ENCODE assay signal across 10 cellular contexts in genomic region chrX:154603438-154604430, GRCh38. TPM values are rescaled to one million over a fixed set of nuclear protein-coding genes. Genes with fewer than 3 reads are reported as not detected.
DNase-seq lines count a peak whose midpoint lies in the region; ATAC-seq, FAIRE-seq and TF ChIP-seq lines count a peak whose summit lies in the region.
"Had no signal": no experiment of that assay in that cellular context is flagged by ENCODE, and none has a peak within 500 bp of the region (broad histone marks: within the 10 kb centered on the region; RNA-seq: fewer than 3 reads in every experiment).

No MANE protein-coding gene starts in this region.

- H3K4me1 ChIP-seq in A549: peaks cover 17% of the 10 kb centered on the region
- no peaks in the 10 kb centered on the region for H3K4me1 ChIP-seq in fibroblast of lung (ENCODE audit: control insufficient read depth, extremely low read depth, insufficient read depth, low read length)

- WGBS in A549 (ENCODE audit: missing lambda C conversion rate): 73% methylated on average over 10 of the region's 13 CpGs

- H3K36me3 ChIP-seq in fibroblast of lung (ENCODE audit: control insufficient read depth, insufficient read depth, low read length): no peaks in the 10 kb centered on the region

- CTCF ChIA-PET in A549 (lab: Yijun Ruan, JAX): interaction anchor here (1.9 kb wide), 1 partner anchor 145 kb away, joined by 4 read pairs; no protein-coding TSS in a partner anchor

- POLR2A ChIA-PET in A549 (lab: Yijun Ruan, JAX): no interaction called here

- no peak overlapping the region for H3K9ac ChIP-seq in fibroblast of lung (ENCODE audit: insufficient read depth, low read length)

- no peaks in the 10 kb centered on the region for H3K79me2 ChIP-seq in fibroblast of lung (ENCODE audit: control insufficient read depth, insufficient read depth, low read length)

- H4K20me1 ChIP-seq in fibroblast of lung (ENCODE audit: control insufficient read depth, extremely low read depth, insufficient read depth, low read length): no peaks in the 10 kb centered on the region

- no peak overlapping the region for H2AFZ ChIP-seq in fibroblast of lung (ENCODE audit: low read length)

- peak; percentile 59 for FAIRE-seq in A549 (lab: Jason Lieb, UNC)

- H3K9me3 ChIP-seq in A549: no peaks in the 10 kb centered on the region
- H3K9me3 ChIP-seq in fibroblast of lung (ENCODE audit: control insufficient read depth, insufficient read depth, low read depth, low read length): no peaks in the 10 kb centered on the region

- TF ChIP-seq POLR2A in A549 (IDR thresholded peaks at IDR 0.05; ENCODE audit: low read length): no peak

- peak overlapping the region; percentile 49 for H3K4me2 ChIP-seq in A549
- no peak overlapping the region for H3K4me2 ChIP-seq in fibroblast of lung (ENCODE audit: extremely low read depth, insufficient read depth, low read length)

- ATAC-seq in A549 (peak; percentile 80 to 85), GM21619 (IDR thresholded peaks at IDR 0.05; ENCODE audit: unreplicated experiment) (no peak)

- no peaks in the 10 kb centered on the region for H3K27me3 ChIP-seq in fibroblast of lung (ENCODE audit: control insufficient read depth, insufficient read depth, low read length)

- no peak for TF ChIP-seq EP300 in A549 (IDR thresholded peaks at IDR 0.05)

- no peak for TF ChIP-seq CTCF in A549 (IDR thresholded peaks at IDR 0.05)
- no peak for TF ChIP-seq CTCF in fibroblast of lung (conservative IDR thresholded peaks at IDR 0.05 in 1 of 2, IDR thresholded peaks at IDR 0.05 in 1 of 2; ENCODE audit: low read depth in 1 of 2, low read length in 2 of 2)

- no peak for TF ChIP-seq RAD21 in A549 (conservative IDR thresholded peaks at IDR 0.05 in 1 of 2, IDR thresholded peaks at IDR 0.05 in 1 of 2)

- H3K4me3 ChIP-seq in A549 (no peak overlapping the region), fibroblast of lung (replicated peaks in 1 of 4; ENCODE audit: control extremely low read depth in 1 of 4, insufficient read depth in 1 of 4, low read depth in 3 of 4, low read length in 4 of 4) (no peak overlapping the region)

- H3K27ac ChIP-seq in A549 (peak overlapping the region in 1 of 2 experiments; percentile 70; a peak in 3 of 6 replicates), fibroblast of lung (ENCODE audit: insufficient read depth, low read length) (no peak overlapping the region)

- DNase-seq in A549 (ENCODE audit: low read depth in 1 of 2, low spot score in 1 of 2) (peak; percentile 36 to 48), M059J (ENCODE audit: low read depth) (peak; percentile 96), fibroblast of lung (ENCODE audit: low read depth in 2 of 2) (peak; percentile 64 to 81), activated gamma-delta T cell treated with Interleukin-2 at 50 U/mL for 16 hours (no peak), NCI-H2227 (lab: John Stamatoyannopoulos, UW; ENCODE audit: unreplicated experiment) (no peak)
- DNase-seq: anterior cingulate cortex; CD4-positive, alpha-beta T cell; T1000 had no signal

TF ChIP-seq in A549, 52 proteins besides CTCF, POLR2A, EP300 and RAD21:
- peak; percentile 46; the same call in 1 of the 2 replicates for TF ChIP-seq FOSL2 (IDR thresholded peaks at IDR 0.05)
- peak; percentile 49 for TF ChIP-seq FOSL2 (CRISPR knock-in tag; IDR thresholded peaks at IDR 0.05)
- no peak for TF ChIP-seq BHLHE40 (IDR thresholded peaks at IDR 0.05; ENCODE audit: low read depth, low read length)
- no peak for TF ChIP-seq HMGXB4 (CRISPR knock-in tag; IDR thresholded peaks at IDR 0.05; ENCODE audit: borderline replicate concordance)
- TF ChIP-seq USF2 (IDR thresholded peaks at IDR 0.05): no peak
- no peak for TF ChIP-seq FOSB (CRISPR knock-in tag; IDR thresholded peaks at IDR 0.05)
- TF ChIP-seq CHD2 (IDR thresholded peaks at IDR 0.05; ENCODE audit: low read length, partially characterized antibody): no peak

RNA-seq across cellular contexts. Expression of gene CTAG1B, which starts 15.3 kb away (rescaled TPM):
- polyA plus RNA-seq in A549 (2011; rRNA removed): not detected in 2 replicates
- not detected in 2 replicates for polyA plus RNA-seq in A549 (2012; cell fraction: cytosol; rRNA removed)
- not detected in 2 replicates for polyA plus RNA-seq in A549 (2012; cell fraction: nucleus; rRNA removed)
- not detected in 3 replicates for polyA plus RNA-seq in A549 (2017; fragmentation: RNase III; extraction: RNeasy Plus Mini Kit Qiagen cat#74134 plus additional on column Dnase treatment)
- polyA minus RNA-seq in A549 (2011; rRNA and poly(A)+ RNA removed): not detected in 2 replicates
- not detected in 2 replicates for total RNA-seq in M059J (2014; rRNA removed; shearing (Covaris generic))
- not detected in 2 replicates for total RNA-seq in fibroblast of lung
- not detected in 2 replicates for polyA plus RNA-seq in fibroblast of lung
- polyA plus RNA-seq in fibroblast of lung (2012): not detected in 2 replicates
- not detected in 2 replicates for polyA minus RNA-seq in fibroblast of lung (ENCODE audit: low replicate concordance)
- total RNA-seq: CD4-positive, alpha-beta T cell; lower leg skin had no signal

RNA-seq across cellular contexts. Expression of gene CTAG1A, which starts 18.8 kb away (rescaled TPM):
- polyA plus RNA-seq in A549 (2011; rRNA removed) (not detected in 2 replicates), A549 (2017; fragmentation: RNase III; extraction: RNeasy Plus Mini Kit Qiagen cat#74134 plus additional on column Dnase treatment) (not detected in 3 replicates), fibroblast of lung (not detected in 2 replicates)
- not detected in 2 replicates for polyA plus RNA-seq in A549 (2012; cell fraction: cytosol; rRNA removed)
- polyA plus RNA-seq in A549 (2012; cell fraction: nucleus; rRNA removed): 0.22 TPM in 1 of 2 replicates, not detected in the other
- polyA minus RNA-seq in A549 (2011; rRNA and poly(A)+ RNA removed): not detected in 2 replicates
- not detected in 2 replicates for total RNA-seq in M059J (2014; rRNA removed; shearing (Covaris generic))
- total RNA-seq in fibroblast of lung: not detected in 2 replicates
- not detected in 2 replicates for polyA plus RNA-seq in fibroblast of lung (2012)
- polyA minus RNA-seq in fibroblast of lung (ENCODE audit: low replicate concordance): not detected in 2 replicates
- total RNA-seq: CD4-positive, alpha-beta T cell; lower leg skin had no signal

RNA-seq across cellular contexts. Expression of gene CTAG2, which starts 49.6 kb away (rescaled TPM):
- polyA plus RNA-seq in A549 (2011; rRNA removed) (not detected in 2 replicates), A549 (2017; fragmentation: RNase III; extraction: RNeasy Plus Mini Kit Qiagen cat#74134 plus additional on column Dnase treatment) (not detected in 3 replicates), fibroblast of lung (not detected in 2 replicates)
- polyA plus RNA-seq in A549 (2012; cell fraction: cytosol; rRNA removed): not detected in 2 replicates
- polyA plus RNA-seq in A549 (2012; cell fraction: nucleus; rRNA removed): not detected in 2 replicates
- polyA minus RNA-seq in A549 (2011; rRNA and poly(A)+ RNA removed): not detected in 2 replicates
- total RNA-seq in M059J (2014; rRNA removed; shearing (Covaris generic)): 1.1 TPM in 1 of 2 replicates, not detected in the other
- total RNA-seq in fibroblast of lung: not detected in 2 replicates
- not detected in 2 replicates for polyA plus RNA-seq in fibroblast of lung (2012)
- polyA minus RNA-seq in fibroblast of lung (ENCODE audit: low replicate concordance): not detected in 2 replicates
- total RNA-seq: CD4-positive, alpha-beta T cell; lower leg skin had no signal

RNA-seq across cellular contexts. Expression of gene IKBKG, which starts 56.3 kb away (rescaled TPM):
- 19.7 and 22.1 TPM in 2 replicates for polyA plus RNA-seq in A549 (2011; rRNA removed)
- 38.7 and 46.2 TPM in 2 replicates for polyA plus RNA-seq in A549 (2012; cell fraction: cytosol; rRNA removed)
- polyA plus RNA-seq in A549 (2012; cell fraction: nucleus; rRNA removed): 117 and 119 TPM in 2 replicates
- 33.4 to 38.8 TPM (median 34.2 TPM) in 3 replicates for polyA plus RNA-seq in A549 (2017; fragmentation: RNase III; extraction: RNeasy Plus Mini Kit Qiagen cat#74134 plus additional on column Dnase treatment)
- 9.9 and 14.9 TPM in 2 replicates for polyA minus RNA-seq in A549 (2011; rRNA and poly(A)+ RNA removed)
- 52.4 and 70.5 TPM in 2 replicates for total RNA-seq in M059J (2014; rRNA removed; shearing (Covaris generic))
- 8.7 and 20.1 TPM in 2 replicates for total RNA-seq in fibroblast of lung
- polyA plus RNA-seq in fibroblast of lung: 14.8 and 27.8 TPM in 2 replicates
- polyA plus RNA-seq in fibroblast of lung (2012): 23.2 and 43.0 TPM in 2 replicates
- 14.0 and 19.4 TPM in 2 replicates for polyA minus RNA-seq in fibroblast of lung (ENCODE audit: low replicate concordance)

RNA-seq across cellular contexts. Expression of gene G6PD, which starts 57.1 kb away (rescaled TPM):
- polyA plus RNA-seq in A549 (2011; rRNA removed): 692 and 774 TPM in 2 replicates
- polyA plus RNA-seq in A549 (2012; cell fraction: cytosol; rRNA removed): 1,222 and 1,527 TPM in 2 replicates
- polyA plus RNA-seq in A549 (2012; cell fraction: nucleus; rRNA removed): 2,784 and 3,385 TPM in 2 replicates
- polyA plus RNA-seq in A549 (2017; fragmentation: RNase III; extraction: RNeasy Plus Mini Kit Qiagen cat#74134 plus additional on column Dnase treatment): 1,409 to 1,481 TPM (median 1,465 TPM) in 3 replicates
- 756 and 969 TPM in 2 replicates for polyA minus RNA-seq in A549 (2011; rRNA and poly(A)+ RNA removed)
- total RNA-seq in M059J (2014; rRNA removed; shearing (Covaris generic)): 157 and 205 TPM in 2 replicates
- 52.1 and 86.2 TPM in 2 replicates for total RNA-seq in fibroblast of lung
- polyA plus RNA-seq in fibroblast of lung: 109 and 229 TPM in 2 replicates
- polyA plus RNA-seq in fibroblast of lung (2012): 236 and 397 TPM in 2 replicates
- 725 and 757 TPM in 2 replicates for polyA minus RNA-seq in fibroblast of lung (ENCODE audit: low replicate concordance)

Comparison
In these comparisons a context has a peak if more than half of its experiments do, and no peak if none do; other contexts are left out.
1. DNase-seq: peak in A549 (2 of 2), M059J (single experiment) and fibroblast of lung (2 of 2); none in activated gamma-delta T cell treated with Interleukin-2 at 50 U/mL for 16 hours (single experiment) and NCI-H2227 (single experiment).